In the genomic region with DNA sequence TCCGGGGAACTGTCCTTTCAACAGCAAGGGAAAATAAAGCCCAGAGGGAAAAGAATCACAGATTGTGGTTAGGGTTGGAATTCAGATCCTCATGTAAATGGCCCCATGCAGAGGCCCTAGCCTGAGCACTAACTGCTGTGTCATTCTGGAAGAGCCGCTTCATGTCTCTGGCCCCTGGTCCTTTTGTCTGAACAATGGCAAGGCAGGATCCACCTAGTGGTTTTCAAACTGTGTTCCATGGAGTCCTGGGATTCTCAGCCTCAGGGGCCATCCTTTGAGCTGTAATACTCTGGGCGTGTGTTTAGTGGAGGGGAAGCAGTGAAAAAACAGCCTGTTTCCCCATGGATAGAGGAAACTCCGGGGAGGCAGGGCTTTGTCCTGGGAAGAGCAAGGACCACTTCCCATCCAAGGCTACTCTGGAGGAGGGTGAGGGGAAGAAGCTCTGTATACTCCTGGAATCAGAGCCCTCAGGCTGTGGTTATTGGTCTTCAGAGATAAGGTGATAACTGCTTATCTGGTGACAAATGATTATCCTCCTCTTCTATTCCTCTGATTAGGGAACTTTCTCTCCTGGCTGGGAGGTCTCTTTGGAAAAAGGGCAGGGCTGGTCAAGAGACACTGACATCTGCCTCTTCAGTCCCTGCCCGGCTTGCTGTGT, we compare ENCODE assay signal across 1 cellular context.
TF ChIP-seq lines count a peak whose summit lies in the region.

No MANE protein-coding gene starts in this region.

TF ChIP-seq in H1, 55 proteins besides CTCF, POLR2A, EP300 and RAD21:
- peak; percentile 89 for TF ChIP-seq BACH1 (IDR thresholded peaks at IDR 0.05; ENCODE audit: low read length)
- 0 out of 2 replicates have a peak, but pooled peaks have one; percentile 40 for TF ChIP-seq TEAD4 (IDR thresholded peaks at IDR 0.05; ENCODE audit: low read depth, low read length)
- TF ChIP-seq ZNF274 (IDR thresholded peaks at IDR 0.05; ENCODE audit: borderline replicate concordance, extremely low read depth, low read length) = no peak
- peak; percentile 80; the same call in 1 of the 2 replicates for TF ChIP-seq MAFK (IDR thresholded peaks at IDR 0.05; ENCODE audit: low read depth, low read length)
- no peak for TF ChIP-seq BRCA1 (IDR thresholded peaks at IDR 0.05; ENCODE audit: low read depth, low read length)
- no peak for TF ChIP-seq POU5F1 (IDR thresholded peaks at IDR 0.05; ENCODE audit: low read depth, low read length)
- peak in 1 of 2 experiments; percentile 14; a peak in 1 of 4 replicates for TF ChIP-seq HDAC2 (IDR thresholded peaks at IDR 0.05; ENCODE audit: borderline replicate concordance in 1 of 2, low read depth in 2 of 2, low read length in 2 of 2)
